Comparison of ENCODE assay signal across 1 cellular context in genomic region chr22:43157874-43158546, GRCh38.
TF ChIP-seq lines count a peak whose summit lies in the region.

No MANE protein-coding gene starts in this region.

TF ChIP-seq in GM12891, 5 proteins besides CTCF, POLR2A, EP300 and RAD21:
- TF ChIP-seq SPI1 (IDR thresholded peaks at IDR 0.05; ENCODE audit: low read depth, low read length), result no peak
